1 cellular context compared by ENCODE assay signal in the genomic region with DNA sequence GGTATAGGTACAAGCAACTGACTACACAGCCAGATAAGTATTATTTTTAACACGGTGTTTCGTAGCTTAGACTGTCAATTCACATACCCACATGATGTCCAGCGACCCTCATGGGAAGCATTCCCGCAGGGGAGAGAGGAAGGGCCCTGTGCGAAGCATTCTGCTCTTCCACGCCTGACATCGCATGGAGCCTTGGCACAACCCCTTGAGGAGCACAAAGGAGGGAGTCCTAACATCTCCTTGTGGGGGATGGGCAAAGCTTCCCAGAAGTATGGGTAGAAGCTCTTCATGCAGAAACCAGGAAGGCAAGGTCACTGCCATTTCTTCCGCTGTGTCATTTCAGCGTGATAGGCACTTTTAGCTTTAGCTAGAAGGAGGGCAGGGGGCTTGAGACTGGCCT.
TF ChIP-seq lines count a peak whose summit lies in the region.

No MANE protein-coding gene starts in this region.

TF ChIP-seq in IMR-90, 13 proteins besides CTCF, POLR2A, EP300 and RAD21 (continued from another document):
- TF ChIP-seq, protein P1, sequence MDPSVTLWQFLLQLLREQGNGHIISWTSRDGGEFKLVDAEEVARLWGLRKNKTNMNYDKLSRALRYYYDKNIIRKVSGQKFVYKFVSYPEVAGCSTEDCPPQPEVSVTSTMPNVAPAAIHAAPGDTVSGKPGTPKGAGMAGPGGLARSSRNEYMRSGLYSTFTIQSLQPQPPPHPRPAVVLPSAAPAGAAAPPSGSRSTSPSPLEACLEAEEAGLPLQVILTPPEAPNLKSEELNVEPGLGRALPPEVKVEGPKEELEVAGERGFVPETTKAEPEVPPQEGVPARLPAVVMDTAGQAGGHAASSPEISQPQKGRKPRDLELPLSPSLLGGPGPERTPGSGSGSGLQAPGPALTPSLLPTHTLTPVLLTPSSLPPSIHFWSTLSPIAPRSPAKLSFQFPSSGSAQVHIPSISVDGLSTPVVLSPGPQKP (IDR thresholded peaks at IDR 0.05; ENCODE audit: borderline replicate concordance, low read depth, low read length) = no peak
- TF ChIP-seq CHD1 (IDR thresholded peaks at IDR 0.05; ENCODE audit: low read depth, low read length) = no peak
- TF ChIP-seq MAZ (IDR thresholded peaks at IDR 0.05; ENCODE audit: borderline replicate concordance, low read depth, low read length) = no peak
